In the genomic region with DNA sequence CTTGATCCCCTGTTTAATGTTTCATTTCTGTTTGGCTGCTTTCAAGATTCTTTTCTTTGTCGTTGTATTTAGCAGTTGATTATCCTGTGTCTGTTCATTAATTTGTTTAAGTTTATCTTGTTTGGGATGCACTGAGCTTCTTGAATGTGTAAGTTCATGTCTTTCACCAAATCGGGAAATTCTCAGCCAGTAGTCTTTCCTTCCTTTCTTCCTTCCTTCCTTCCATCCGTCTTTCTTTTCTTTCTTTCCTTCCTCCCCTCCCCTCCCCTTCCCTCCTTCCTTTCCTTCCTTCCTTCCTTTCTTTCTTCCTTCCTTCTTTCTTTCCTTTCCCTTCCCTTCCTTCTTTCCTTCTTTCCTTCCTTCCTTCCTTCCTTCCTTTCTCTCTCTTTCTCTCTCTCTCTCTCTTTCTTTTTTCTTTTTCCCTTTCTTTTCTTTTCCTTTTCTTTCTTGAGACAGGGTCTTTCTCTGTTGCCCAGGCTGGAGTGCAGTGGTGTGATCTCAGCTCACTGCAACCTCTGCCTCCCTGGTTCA, we compare ENCODE assay signal across 29 cellular contexts.
"Had no signal": no experiment of that assay in that cellular context is flagged by ENCODE, and none has a peak within 500 bp of the region (broad histone marks: within the 10 kb centered on the region; RNA-seq: fewer than 3 reads in every experiment).

No MANE protein-coding gene starts in this region.

- H3K27ac ChIP-seq: esophagus muscularis mucosa, foreskin keratinocyte, gastroesophageal sphincter, heart right ventricle, ovary, sigmoid colon, stomach, thoracic aorta, tibial nerve, upper lobe of left lung had no signal

- H3K9me3 Mint-ChIP-seq: natural killer cell had no signal

- DNase-seq: cerebellar nuclear complex; effector memory CD4-positive, alpha-beta T cell; foreskin keratinocyte; glutamatergic neuron; heart right ventricle; hypothalamus; left ventricle myocardium superior; occipital lobe; ovary; posterior cingulate gyrus; sigmoid colon; stimulated activated CD4-positive, alpha-beta T cell treated with anti-CD3 and anti-CD28 coated beads, Interleukin-2, amount 100 ng/mL, for 24 hours; stimulated activated CD4-positive, alpha-beta T cell treated with anti-CD3 and anti-CD28 coated beads, Interleukin-4, amount 100 ng/mL, for 24 hours; stimulated activated naive CD4-positive, alpha-beta T cell treated with Interleukin-2 at 50 U/mL for 16 hours; stomach; upper lobe of left lung had no signal

- H3K27me3 ChIP-seq: esophagus muscularis mucosa, heart right ventricle, ovary, sigmoid colon, stomach, tibial nerve, upper lobe of left lung had no signal

- H3K4me3 ChIP-seq: esophagus muscularis mucosa, gastroesophageal sphincter, heart right ventricle, lung, ovary, sigmoid colon, stomach, thoracic aorta, tibial nerve, upper lobe of left lung had no signal

- H3K36me3 Mint-ChIP-seq: natural killer cell had no signal

- H3K9me3 ChIP-seq: ovary, thoracic aorta had no signal

- H3K4me1 ChIP-seq: esophagus muscularis mucosa, foreskin keratinocyte, gastroesophageal sphincter, sigmoid colon had no signal

- FAIRE-seq: colon, endothelial cell of umbilical vein, keratinocyte, urothelium cell line had no signal

- H3K27ac Mint-ChIP-seq: dendritic cell treated with granulocyte-macrophage colony-stimulating factor and Interleukin-4, amounts not matched to agents 40 ng/mL and 50 ng/mL, for 4 days; memory B cell; natural killer cell; stimulated activated effector memory CD8-positive, alpha-beta T cell treated with anti-CD3 and anti-CD28 coated beads, Interleukin-12 subunit alpha, Interleukin-12 subunit beta, amount 100 ng/mL, for 72 hours had no signal

- ATAC-seq: foreskin keratinocyte; gastroesophageal sphincter; heart right ventricle; left ventricle myocardium superior; natural killer cell; stimulated activated effector memory CD8-positive, alpha-beta T cell treated with anti-CD3 and anti-CD28 coated beads, Interleukin-12 subunit alpha, Interleukin-12 subunit beta, amount 100 ng/mL, for 72 hours had no signal

- H3K36me3 ChIP-seq: esophagus muscularis mucosa, gastroesophageal sphincter, heart right ventricle, ovary, sigmoid colon, stomach, thoracic aorta, tibial nerve, upper lobe of left lung had no signal
